In genomic region chr1:53238197-53239155, GRCh38 we compare ENCODE assay signal across 1 cellular context.
A peak's percentile ranks its signal among the peaks of the same experiment; 100 is the strongest.
TF ChIP-seq lines count a peak whose summit lies in the region.

TSS of gene MAGOH (minus strand) at chr1:53238518. CDS start at chr1:53238448, 70 bp downstream.

TF ChIP-seq in HepG2, 621 proteins besides CTCF, POLR2A, EP300 and RAD21 (continued from another document and continues in another):
- TF ChIP-seq ZBED4 (CRISPR knock-in tag; IDR thresholded peaks at IDR 0.05; ENCODE audit: borderline replicate concordance) (peak; percentile 42; the same call in 1 of the 2 replicates), NFE2L2 (IDR thresholded peaks at IDR 0.05; ENCODE audit: low read length) (no peak), ZNF549 (CRISPR knock-in tag; IDR thresholded peaks at IDR 0.05) (no peak), JUN (CRISPR knock-in tag; IDR thresholded peaks at IDR 0.05) (peak; percentile 71), FLYWCH1 (CRISPR knock-in tag; IDR thresholded peaks at IDR 0.05) (no peak), ZNF556 (CRISPR knock-in tag; IDR thresholded peaks at IDR 0.05; ENCODE audit: borderline replicate concordance) (peak; percentile 59; the same call in 1 of the 2 replicates), FOXA3 (CRISPR knock-in tag; IDR thresholded peaks at IDR 0.05) (peak; percentile 66), TIGD3 (CRISPR knock-in tag; IDR thresholded peaks at IDR 0.05; ENCODE audit: borderline replicate concordance) (0 out of 2 replicates have a peak, but pooled peaks have one; percentile 65), FIP1L1 (IDR thresholded peaks at IDR 0.05; ENCODE audit: borderline replicate concordance, insufficient read depth, low read depth, low read length) (no peak), POLR2G (IDR thresholded peaks at IDR 0.05; ENCODE audit: low read depth, low read length) (peak; percentile 88), LBX2 (CRISPR knock-in tag; IDR thresholded peaks at IDR 0.05; ENCODE audit: borderline replicate concordance) (no peak; the same call in 1 of the 2 replicates), ZNF737 (CRISPR knock-in tag; IDR thresholded peaks at IDR 0.05; ENCODE audit: borderline replicate concordance) (no peak), HNF1A (IDR thresholded peaks at IDR 0.05; ENCODE audit: low read depth) (peak; percentile 23; the same call in 1 of the 2 replicates), HNF1A (CRISPR knock-in tag; IDR thresholded peaks at IDR 0.05; ENCODE audit: borderline replicate concordance) (peak; percentile 71; the same call in 1 of the 2 replicates), ZNF768 (CRISPR knock-in tag; IDR thresholded peaks at IDR 0.05) (0 out of 2 replicates have a peak, but pooled peaks have one; percentile 41), ZNF691 (CRISPR knock-in tag; IDR thresholded peaks at IDR 0.05; ENCODE audit: borderline replicate concordance, low read depth) (peak; percentile 51; the same call in 1 of the 2 replicates), PBX3 (CRISPR knock-in tag; IDR thresholded peaks at IDR 0.05; ENCODE audit: borderline replicate concordance) (no peak), ZFYVE20 (CRISPR knock-in tag; IDR thresholded peaks at IDR 0.05; ENCODE audit: borderline replicate concordance, low read depth) (no peak), ZMAT3 (CRISPR knock-in tag; conservative IDR thresholded peaks at IDR 0.05) (0 out of 2 replicates have a peak, but pooled peaks have one; percentile 55), MXD4 (CRISPR knock-in tag; IDR thresholded peaks at IDR 0.05) (peak; percentile 91; the same call in 1 of the 2 replicates), ZNF232 (CRISPR knock-in tag; IDR thresholded peaks at IDR 0.05; ENCODE audit: borderline replicate concordance) (peak; percentile 30; the same call in 1 of the 2 replicates), TGIF2 (CRISPR knock-in tag; IDR thresholded peaks at IDR 0.05) (peak; percentile 84; the same call in 1 of the 2 replicates)
- TF ChIP-seq, protein P1, sequence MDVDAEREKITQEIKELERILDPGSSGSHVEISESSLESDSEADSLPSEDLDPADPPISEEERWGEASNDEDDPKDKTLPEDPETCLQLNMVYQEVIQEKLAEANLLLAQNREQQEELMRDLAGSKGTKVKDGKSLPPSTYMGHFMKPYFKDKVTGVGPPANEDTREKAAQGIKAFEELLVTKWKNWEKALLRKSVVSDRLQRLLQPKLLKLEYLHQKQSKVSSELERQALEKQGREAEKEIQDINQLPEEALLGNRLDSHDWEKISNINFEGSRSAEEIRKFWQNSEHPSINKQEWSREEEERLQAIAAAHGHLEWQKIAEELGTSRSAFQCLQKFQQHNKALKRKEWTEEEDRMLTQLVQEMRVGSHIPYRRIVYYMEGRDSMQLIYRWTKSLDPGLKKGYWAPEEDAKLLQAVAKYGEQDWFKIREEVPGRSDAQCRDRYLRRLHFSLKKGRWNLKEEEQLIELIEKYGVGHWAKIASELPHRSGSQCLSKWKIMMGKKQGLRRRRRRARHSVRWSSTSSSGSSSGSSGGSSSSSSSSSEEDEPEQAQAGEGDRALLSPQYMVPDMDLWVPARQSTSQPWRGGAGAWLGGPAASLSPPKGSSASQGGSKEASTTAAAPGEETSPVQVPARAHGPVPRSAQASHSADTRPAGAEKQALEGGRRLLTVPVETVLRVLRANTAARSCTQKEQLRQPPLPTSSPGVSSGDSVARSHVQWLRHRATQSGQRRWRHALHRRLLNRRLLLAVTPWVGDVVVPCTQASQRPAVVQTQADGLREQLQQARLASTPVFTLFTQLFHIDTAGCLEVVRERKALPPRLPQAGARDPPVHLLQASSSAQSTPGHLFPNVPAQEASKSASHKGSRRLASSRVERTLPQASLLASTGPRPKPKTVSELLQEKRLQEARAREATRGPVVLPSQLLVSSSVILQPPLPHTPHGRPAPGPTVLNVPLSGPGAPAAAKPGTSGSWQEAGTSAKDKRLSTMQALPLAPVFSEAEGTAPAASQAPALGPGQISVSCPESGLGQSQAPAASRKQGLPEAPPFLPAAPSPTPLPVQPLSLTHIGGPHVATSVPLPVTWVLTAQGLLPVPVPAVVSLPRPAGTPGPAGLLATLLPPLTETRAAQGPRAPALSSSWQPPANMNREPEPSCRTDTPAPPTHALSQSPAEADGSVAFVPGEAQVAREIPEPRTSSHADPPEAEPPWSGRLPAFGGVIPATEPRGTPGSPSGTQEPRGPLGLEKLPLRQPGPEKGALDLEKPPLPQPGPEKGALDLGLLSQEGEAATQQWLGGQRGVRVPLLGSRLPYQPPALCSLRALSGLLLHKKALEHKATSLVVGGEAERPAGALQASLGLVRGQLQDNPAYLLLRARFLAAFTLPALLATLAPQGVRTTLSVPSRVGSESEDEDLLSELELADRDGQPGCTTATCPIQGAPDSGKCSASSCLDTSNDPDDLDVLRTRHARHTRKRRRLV (CRISPR knock-in tag; IDR thresholded peaks at IDR 0.05), result peak; percentile 66; the same call in 1 of the 2 replicates
- TF ChIP-seq, protein P2, sequence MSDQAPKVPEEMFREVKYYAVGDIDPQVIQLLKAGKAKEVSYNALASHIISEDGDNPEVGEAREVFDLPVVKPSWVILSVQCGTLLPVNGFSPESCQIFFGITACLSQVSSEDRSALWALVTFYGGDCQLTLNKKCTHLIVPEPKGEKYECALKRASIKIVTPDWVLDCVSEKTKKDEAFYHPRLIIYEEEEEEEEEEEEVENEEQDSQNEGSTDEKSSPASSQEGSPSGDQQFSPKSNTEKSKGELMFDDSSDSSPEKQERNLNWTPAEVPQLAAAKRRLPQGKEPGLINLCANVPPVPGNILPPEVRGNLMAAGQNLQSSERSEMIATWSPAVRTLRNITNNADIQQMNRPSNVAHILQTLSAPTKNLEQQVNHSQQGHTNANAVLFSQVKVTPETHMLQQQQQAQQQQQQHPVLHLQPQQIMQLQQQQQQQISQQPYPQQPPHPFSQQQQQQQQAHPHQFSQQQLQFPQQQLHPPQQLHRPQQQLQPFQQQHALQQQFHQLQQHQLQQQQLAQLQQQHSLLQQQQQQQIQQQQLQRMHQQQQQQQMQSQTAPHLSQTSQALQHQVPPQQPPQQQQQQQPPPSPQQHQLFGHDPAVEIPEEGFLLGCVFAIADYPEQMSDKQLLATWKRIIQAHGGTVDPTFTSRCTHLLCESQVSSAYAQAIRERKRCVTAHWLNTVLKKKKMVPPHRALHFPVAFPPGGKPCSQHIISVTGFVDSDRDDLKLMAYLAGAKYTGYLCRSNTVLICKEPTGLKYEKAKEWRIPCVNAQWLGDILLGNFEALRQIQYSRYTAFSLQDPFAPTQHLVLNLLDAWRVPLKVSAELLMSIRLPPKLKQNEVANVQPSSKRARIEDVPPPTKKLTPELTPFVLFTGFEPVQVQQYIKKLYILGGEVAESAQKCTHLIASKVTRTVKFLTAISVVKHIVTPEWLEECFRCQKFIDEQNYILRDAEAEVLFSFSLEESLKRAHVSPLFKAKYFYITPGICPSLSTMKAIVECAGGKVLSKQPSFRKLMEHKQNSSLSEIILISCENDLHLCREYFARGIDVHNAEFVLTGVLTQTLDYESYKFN (CRISPR knock-in tag; conservative IDR thresholded peaks at IDR 0.05), result peak; percentile 49; the same call in 1 of the 2 replicates
- TF ChIP-seq, protein P3, sequence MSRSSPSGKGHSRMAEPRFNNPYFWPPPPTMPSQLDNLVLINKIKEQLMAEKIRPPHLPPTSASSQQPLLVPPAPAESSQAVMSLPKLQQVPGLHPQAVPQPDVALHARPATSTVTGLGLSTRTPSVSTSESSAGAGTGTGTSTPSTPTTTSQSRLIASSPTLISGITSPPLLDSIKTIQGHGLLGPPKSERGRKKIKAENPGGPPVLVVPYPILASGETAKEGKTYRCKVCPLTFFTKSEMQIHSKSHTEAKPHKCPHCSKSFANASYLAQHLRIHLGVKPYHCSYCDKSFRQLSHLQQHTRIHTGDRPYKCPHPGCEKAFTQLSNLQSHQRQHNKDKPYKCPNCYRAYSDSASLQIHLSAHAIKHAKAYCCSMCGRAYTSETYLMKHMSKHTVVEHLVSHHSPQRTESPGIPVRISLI (CRISPR knock-in tag; IDR thresholded peaks at IDR 0.05; ENCODE audit: borderline replicate concordance), result peak; percentile 41; the same call in 1 of the 2 replicates
- TF ChIP-seq, protein P4, sequence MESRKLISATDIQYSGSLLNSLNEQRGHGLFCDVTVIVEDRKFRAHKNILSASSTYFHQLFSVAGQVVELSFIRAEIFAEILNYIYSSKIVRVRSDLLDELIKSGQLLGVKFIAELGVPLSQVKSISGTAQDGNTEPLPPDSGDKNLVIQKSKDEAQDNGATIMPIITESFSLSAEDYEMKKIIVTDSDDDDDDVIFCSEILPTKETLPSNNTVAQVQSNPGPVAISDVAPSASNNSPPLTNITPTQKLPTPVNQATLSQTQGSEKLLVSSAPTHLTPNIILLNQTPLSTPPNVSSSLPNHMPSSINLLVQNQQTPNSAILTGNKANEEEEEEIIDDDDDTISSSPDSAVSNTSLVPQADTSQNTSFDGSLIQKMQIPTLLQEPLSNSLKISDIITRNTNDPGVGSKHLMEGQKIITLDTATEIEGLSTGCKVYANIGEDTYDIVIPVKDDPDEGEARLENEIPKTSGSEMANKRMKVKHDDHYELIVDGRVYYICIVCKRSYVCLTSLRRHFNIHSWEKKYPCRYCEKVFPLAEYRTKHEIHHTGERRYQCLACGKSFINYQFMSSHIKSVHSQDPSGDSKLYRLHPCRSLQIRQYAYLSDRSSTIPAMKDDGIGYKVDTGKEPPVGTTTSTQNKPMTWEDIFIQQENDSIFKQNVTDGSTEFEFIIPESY (CRISPR knock-in tag; IDR thresholded peaks at IDR 0.05), result peak; percentile 2; the same call in 1 of the 2 replicates
